In the genomic region with DNA sequence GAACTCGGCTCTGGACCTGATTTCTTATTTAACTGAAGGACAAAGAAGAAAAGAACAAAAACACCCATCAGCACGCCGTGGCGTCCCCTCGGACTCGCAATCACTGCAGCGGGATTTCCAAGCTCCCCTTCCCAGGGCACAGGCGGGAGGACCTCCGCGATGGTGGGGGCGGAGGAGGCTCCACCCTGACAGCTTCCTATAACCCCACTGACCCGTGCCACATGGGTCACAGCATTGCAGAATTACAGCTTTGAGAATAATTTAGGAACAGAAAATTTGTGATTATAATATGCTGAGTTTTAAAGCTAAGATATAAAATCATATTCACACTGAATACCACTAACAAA, we compare ENCODE assay signal across 2 cellular contexts.
TF ChIP-seq lines count a peak whose summit lies in the region.

No MANE protein-coding gene starts in this region.

TF ChIP-seq in IMR-90, 13 proteins besides CTCF, POLR2A, EP300 and RAD21:
- TF ChIP-seq MAZ (IDR thresholded peaks at IDR 0.05; ENCODE audit: borderline replicate concordance, low read depth, low read length), result no peak
- TF ChIP-seq RFX5 (IDR thresholded peaks at IDR 0.05; ENCODE audit: low read depth, low read length), result no peak
- no peak for TF ChIP-seq CEBPB (IDR thresholded peaks at IDR 0.05; ENCODE audit: low read depth, low read length)
- no peak for TF ChIP-seq BHLHE40 (IDR thresholded peaks at IDR 0.05; ENCODE audit: low read depth, low read length)
- TF ChIP-seq RCOR1 (IDR thresholded peaks at IDR 0.05; ENCODE audit: insufficient replicate concordance, low read length), result no peak
- no peak for TF ChIP-seq FOS (IDR thresholded peaks at IDR 0.05; ENCODE audit: low read depth, low read length)
- TF ChIP-seq, protein P1, sequence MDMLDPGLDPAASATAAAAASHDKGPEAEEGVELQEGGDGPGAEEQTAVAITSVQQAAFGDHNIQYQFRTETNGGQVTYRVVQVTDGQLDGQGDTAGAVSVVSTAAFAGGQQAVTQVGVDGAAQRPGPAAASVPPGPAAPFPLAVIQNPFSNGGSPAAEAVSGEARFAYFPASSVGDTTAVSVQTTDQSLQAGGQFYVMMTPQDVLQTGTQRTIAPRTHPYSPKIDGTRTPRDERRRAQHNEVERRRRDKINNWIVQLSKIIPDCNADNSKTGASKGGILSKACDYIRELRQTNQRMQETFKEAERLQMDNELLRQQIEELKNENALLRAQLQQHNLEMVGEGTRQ (IDR thresholded peaks at IDR 0.05; ENCODE audit: low read depth, low read length), result no peak
- TF ChIP-seq SMC3 (IDR thresholded peaks at IDR 0.05; ENCODE audit: low read depth, low read length), result no peak

TF ChIP-seq in endothelial cell of umbilical vein, 7 proteins besides CTCF, POLR2A, EP300 and RAD21:
- TF ChIP-seq MAX (IDR thresholded peaks at IDR 0.05; ENCODE audit: insufficient read depth, insufficient read length) (no peak), EZH2 (IDR thresholded peaks at IDR 0.05; ENCODE audit: borderline replicate concordance, low read depth, low read length, severe bottlenecking) (no peak), FOS (IDR thresholded peaks at IDR 0.05; ENCODE audit: borderline replicate concordance, insufficient read depth, low read length) (no peak), GATA2 (IDR thresholded peaks at IDR 0.05; ENCODE audit: insufficient read depth, insufficient read length, low read depth, low read length) (no peak), MYC (IDR thresholded peaks at IDR 0.05; ENCODE audit: low read depth, low read length) (no peak), JUN (IDR thresholded peaks at IDR 0.05; ENCODE audit: borderline replicate concordance, insufficient read depth, insufficient read length, low read depth) (no peak), POLR2AphosphoS5 (IDR thresholded peaks at IDR 0.05; ENCODE audit: insufficient read depth, low read depth, low read length) (no peak)
